ENCODE assay signal across 10 cellular contexts in genomic region chr11:67293090-67293489, GRCh38. TPM values are rescaled to one million over a fixed set of nuclear protein-coding genes. Genes with fewer than 3 reads are reported as not detected.
DNase-seq lines count a peak whose midpoint lies in the region; ATAC-seq and TF ChIP-seq lines count a peak whose summit lies in the region.
"Had no signal": no experiment of that assay in that cellular context is flagged by ENCODE, and none has a peak within 500 bp of the region (broad histone marks: within the 10 kb centered on the region; RNA-seq: fewer than 3 reads in every experiment).

No MANE protein-coding gene starts in this region.

- H3K27me3 Mint-ChIP-seq in CD8-positive, alpha-beta T cell (ENCODE audit: low read depth) = no peaks in the 10 kb centered on the region
- no peaks in the 10 kb centered on the region for H3K27me3 Mint-ChIP-seq in IgD-negative memory B cell
- H3K27me3 Mint-ChIP-seq in memory B cell = no peaks in the 10 kb centered on the region

- POLR2A ChIA-PET in CD8-positive, alpha-beta T cell (lab: Charles Lee) = interaction anchor here (0.7 to 1.9 kb wide), 9 partner anchors 10 to 64 kb away, joined by 3 to 11 read pairs (median 4); partner anchors contain the start of gene SSH3

- TF ChIP-seq CTCF in CD8-positive, alpha-beta T cell (IDR thresholded peaks at IDR 0.05) = no peak
- TF ChIP-seq CTCF in GM13976 (IDR thresholded peaks at IDR 0.05; ENCODE audit: borderline replicate concordance, control extremely low read depth, extremely low read depth, insufficient read depth, missing control alignments) = no peak

- DNase-seq in CD8-positive, alpha-beta T cell = peak in 1 of 7 experiments; percentile 49
- DNase-seq in astrocyte of the hippocampus (ENCODE audit: low read depth, low spot score) (peak; percentile 57), memory B cell (ENCODE audit: low spot score in 2 of 2) (no peak), putamen (ENCODE audit: low spot score) (no peak), GM13976 (ENCODE audit: low spot score) (no peak)
- DNase-seq: foreskin melanocyte, NCI-H526 treated with DMSO at 0.1 percent for 48 hours had no signal

- peaks cover 43% of the 10 kb centered on the region for H3K4me1 Mint-ChIP-seq in CD8-positive, alpha-beta T cell (ENCODE audit: low read depth)
- peaks cover 13 to 21% (median 16%) of the 10 kb centered on the region in 3 donors for H3K4me1 Mint-ChIP-seq in IgD-negative memory B cell
- H3K4me1 Mint-ChIP-seq in memory B cell = peaks cover 20% of the 10 kb centered on the region

- H3K27me3 ChIP-seq in CD8-positive, alpha-beta T cell (ENCODE audit: insufficient read depth, low read length) = no peaks in the 10 kb centered on the region

- peak; percentile 7 for ATAC-seq in CD8-positive, alpha-beta T cell
- ATAC-seq in memory B cell (ENCODE audit: low read depth) (no peak), HG02852 (IDR thresholded peaks at IDR 0.05; ENCODE audit: unreplicated experiment) (no peak)

- H3K4me3 Mint-ChIP-seq in CD8-positive, alpha-beta T cell = no peak overlapping the region
- peak overlapping the region in 1 of 4 donors; percentile 83 for H3K4me3 Mint-ChIP-seq in IgD-negative memory B cell
- H3K4me3 Mint-ChIP-seq in memory B cell = no peak overlapping the region
- H3K4me3 Mint-ChIP-seq: mesothelial cell of epicardium had no signal

- peaks cover 4% of the 10 kb centered on the region for H3K9me3 ChIP-seq in CD8-positive, alpha-beta T cell (ENCODE audit: low read length)

- CTCF ChIA-PET in CD8-positive, alpha-beta T cell (lab: Charles Lee) = interaction anchor here (1.2 to 3.8 kb wide), 6 partner anchors 24 to 92 kb away, joined by 3 to 13 read pairs (median 5); no protein-coding TSS in a partner anchor

- peaks cover 66% of the 10 kb centered on the region for H3K36me3 Mint-ChIP-seq in CD8-positive, alpha-beta T cell
- H3K36me3 Mint-ChIP-seq in IgD-negative memory B cell (peaks cover 18% of the 10 kb centered on the region), memory B cell (peaks cover 29% of the 10 kb centered on the region)

- in situ Hi-C loops in GM13976 (cut with MboI; ENCODE audit: low sequenced_read_pairs, unreplicated experiment) = no loop called here

- peaks cover 9% of the 10 kb centered on the region for H3K36me3 ChIP-seq in CD8-positive, alpha-beta T cell (ENCODE audit: insufficient read depth, low read length)

- H3K4me1 ChIP-seq in CD8-positive, alpha-beta T cell (ENCODE audit: insufficient read depth, low read length) = peaks cover 43% of the 10 kb centered on the region

- peak overlapping the region; percentile 24 for H3K27ac ChIP-seq in CD8-positive, alpha-beta T cell (ENCODE audit: low read depth, low read length)

- intact Hi-C loops in CD8-positive, alpha-beta T cell (cut with DNase I, micrococcal nuclease) = no loop called here

- H3K9me3 Mint-ChIP-seq in CD8-positive, alpha-beta T cell = peaks cover 9% of the 10 kb centered on the region
- H3K9me3 Mint-ChIP-seq in IgD-negative memory B cell (peaks cover 0 to 10% (median 0%) of the 10 kb centered on the region in 3 donors), memory B cell (peaks cover 6% of the 10 kb centered on the region)

- H3K4me3 ChIP-seq in CD8-positive, alpha-beta T cell (ENCODE audit: low read depth, low read length) = no peak overlapping the region

- H3K27ac Mint-ChIP-seq in CD8-positive, alpha-beta T cell = peak overlapping the region; percentile 67
- peak overlapping the region in 2 of 3 donors; percentile 77 to 85 for H3K27ac Mint-ChIP-seq in IgD-negative memory B cell
- H3K27ac Mint-ChIP-seq in memory B cell = peak overlapping the region; percentile 25

RNA-seq across cellular contexts. Expression of gene ANKRD13D, which starts 4.0 kb away (rescaled TPM):
- 100 to 1,000 TPM; 152 TPM for total RNA-seq in CD8-positive, alpha-beta T cell
- polyA plus RNA-seq in IgD-negative memory B cell = 17.3 TPM

RNA-seq across cellular contexts. Expression of gene SSH3, which starts 10.2 kb away (rescaled TPM):
- total RNA-seq in CD8-positive, alpha-beta T cell = 1 to 10 TPM; 5.9 to 9.9 TPM
- polyA plus RNA-seq in IgD-negative memory B cell = 5.5 TPM

RNA-seq across cellular contexts. Expression of gene GRK2, which starts 26.8 kb away (rescaled TPM):
- 100 to 1,000 TPM; 356 to 371 TPM for total RNA-seq in CD8-positive, alpha-beta T cell
- polyA plus RNA-seq in IgD-negative memory B cell = 26.2 TPM

Comparison
In these comparisons a context has a peak if more than half of its experiments do, and no peak if none do; other contexts are left out.
1. H3K27ac Mint-ChIP-seq: peak in every context shown above with its lines; median percentile 81 in IgD-negative memory B cell; 67 in CD8-positive, alpha-beta T cell; 25 in memory B cell.